ENCODE assay signal across 14 cellular contexts in the genomic region with DNA sequence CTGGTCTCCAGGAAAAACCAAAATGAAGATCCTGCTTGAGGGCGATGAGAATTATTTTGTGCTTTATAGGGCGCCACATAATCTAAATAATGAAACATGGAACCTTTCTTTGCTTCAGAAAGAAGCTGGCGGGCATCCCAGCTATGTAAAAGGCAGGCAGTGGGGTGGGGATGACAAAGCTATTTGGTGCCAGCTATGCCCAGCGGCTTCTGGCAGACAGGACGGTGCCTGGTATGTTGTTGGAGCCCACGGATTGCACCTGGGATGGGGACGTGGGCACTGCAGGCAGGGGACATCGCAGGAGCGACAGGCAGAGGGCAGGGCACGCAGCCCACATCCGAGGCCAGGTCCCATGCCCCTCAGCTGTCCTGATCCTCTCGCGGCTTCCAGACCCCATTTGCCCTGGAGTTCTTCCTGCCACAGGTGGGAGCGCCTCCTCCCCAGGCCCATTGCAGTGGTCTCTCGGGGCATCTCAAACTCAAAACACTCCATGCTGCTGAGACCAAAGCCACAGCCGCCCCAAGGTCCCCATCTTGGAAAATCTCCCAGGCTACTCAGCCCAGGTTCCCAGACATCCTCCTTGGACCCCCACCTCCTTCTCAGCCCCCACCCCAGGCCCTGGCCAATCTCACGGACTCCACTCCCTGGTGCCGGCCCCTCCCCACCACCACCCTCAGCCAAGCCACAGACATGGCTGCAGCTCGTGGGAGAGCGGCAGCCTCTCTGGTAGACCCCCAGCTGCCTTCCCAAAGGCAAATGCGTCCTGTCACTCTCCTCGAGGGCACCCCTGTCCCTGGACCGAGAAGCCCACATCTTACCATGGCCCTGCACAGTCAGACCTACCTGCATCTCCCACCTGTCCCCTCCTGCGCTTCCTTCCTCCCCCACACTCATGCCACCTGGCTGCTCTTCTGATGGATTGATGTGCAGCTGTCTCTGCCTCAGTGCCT. TPM values are rescaled to one million over a fixed set of nuclear protein-coding genes. Genes with fewer than 3 reads are reported as not detected.
DNase-seq lines count a peak whose midpoint lies in the region; ATAC-seq and TF ChIP-seq lines count a peak whose summit lies in the region.
"Had no signal": no experiment of that assay in that cellular context is flagged by ENCODE, and none has a peak within 500 bp of the region (broad histone marks: within the 10 kb centered on the region; RNA-seq: fewer than 3 reads in every experiment).

No MANE protein-coding gene starts in this region.

- peak overlapping the region; percentile 14 to 92 (median 85) for H3K27ac Mint-ChIP-seq in brain
- H3K27ac Mint-ChIP-seq: CD4-positive, alpha-beta T cell had no signal

- H3K4me1 ChIP-seq in osteoblast (ENCODE audit: insufficient read depth, low read length): no peaks in the 10 kb centered on the region

- H3K9me3 Mint-ChIP-seq in brain: peaks cover 0 to 7% (median 4%) of the 10 kb centered on the region in 5 experiments
- H3K9me3 Mint-ChIP-seq: CD4-positive, alpha-beta T cell had no signal

- no peak overlapping the region for H3K4me3 ChIP-seq in osteoblast (ENCODE audit: insufficient read depth, low read length)

- no peak overlapping the region for H3K4me3 Mint-ChIP-seq in brain
- H3K4me3 Mint-ChIP-seq: CD4-positive, alpha-beta T cell had no signal

- peaks cover 52% of the 10 kb centered on the region for H3K4me1 Mint-ChIP-seq in brain

- H3K27me3 Mint-ChIP-seq in brain: no peaks in the 10 kb centered on the region
- H3K27me3 Mint-ChIP-seq: CD4-positive, alpha-beta T cell had no signal

- H3K4me2 ChIP-seq in osteoblast (ENCODE audit: insufficient read depth, low read length): no peak overlapping the region

- no peak overlapping the region for H2AFZ ChIP-seq in osteoblast (ENCODE audit: low read length)

- peak; percentile 1 for DNase-seq in A172 (ENCODE audit: low spot score)
- peak; percentile 8 for DNase-seq in G401 (ENCODE audit: low spot score)
- peak; percentile 32 for DNase-seq in osteoblast (ENCODE audit: insufficient read length, low spot score, missing footprints)
- DNase-seq in NCI-H1436 (lab: John Stamatoyannopoulos, UW): no peak
- DNase-seq: AML-193; CD4-positive, alpha-beta T cell; NCI-H2107; NCI-H69 had no signal

- H3K36me3 Mint-ChIP-seq in brain: peaks cover 20% of the 10 kb centered on the region

- H3K79me2 ChIP-seq in osteoblast (ENCODE audit: insufficient read depth, low read length): peaks cover 5% of the 10 kb centered on the region

- H4K20me1 ChIP-seq in osteoblast (ENCODE audit: insufficient read depth, low read length): no peaks in the 10 kb centered on the region

- in situ Hi-C loops in G401 (cut with HindIII; ENCODE audit: low sequenced_read_pairs): no loop called here

- TF ChIP-seq CTCF in brain (conservative IDR thresholded peaks at IDR 0.05) (no peak), osteoblast (IDR thresholded peaks at IDR 0.05; ENCODE audit: extremely low read depth, low read depth, low read length) (no peak)

- no peak overlapping the region for H3K27ac ChIP-seq in osteoblast (ENCODE audit: low read depth, low read length)

- peaks cover 3% of the 10 kb centered on the region for H3K36me3 ChIP-seq in osteoblast (ENCODE audit: insufficient read depth, low read length)

- H3K27me3 ChIP-seq in osteoblast (ENCODE audit: insufficient read depth, low read length): no peaks in the 10 kb centered on the region

- ATAC-seq in HG02623 (IDR thresholded peaks at IDR 0.05; ENCODE audit: unreplicated experiment) (no peak), HG03196 (IDR thresholded peaks at IDR 0.05; ENCODE audit: unreplicated experiment) (no peak), GM21528 (IDR thresholded peaks at IDR 0.05; ENCODE audit: low FRiP score, unreplicated experiment) (no peak)
- ATAC-seq: Right ventricle myocardium inferior, SK-N-SH treated with all-trans-retinoic acid at 6 μM for 48 hours had no signal

- peaks cover 3% of the 10 kb centered on the region for H3K9me3 ChIP-seq in osteoblast (ENCODE audit: low read depth, low read length)

RNA-seq across cellular contexts. Expression of gene SHISAL1, which starts 45.7 kb away (rescaled TPM):
- total RNA-seq in A172 (2014; rRNA removed; shearing (Covaris generic)): 2.6 and 3.1 TPM in 2 replicates
- under 0.01 and 0.10 TPM in 2 replicates for total RNA-seq in G401 (2014; rRNA removed; shearing (Covaris generic))
- polyA plus RNA-seq in brain (ENCODE audit: insufficient read depth, low read depth, low replicate concordance): 22.9 TPM
- total RNA-seq in osteoblast: 52.5 and 57.2 TPM in 2 replicates
- total RNA-seq: CD4-positive, alpha-beta T cell had no signal

Comparison
In these comparisons a context has a peak if more than half of its experiments do, and no peak if none do; other contexts are left out.
1. RNA of gene SHISAL1, which starts 45.7 kb away (total RNA-seq): 52.5 to 57.2 TPM in osteoblast; 2.6 to 3.1 TPM in A172 and under 0.01 to 0.10 TPM in G401; every median in the first group is over 10 times any median in the second.